In genomic region chr22:17087176-17088131, GRCh38 we compare ENCODE assay signal across 8 cellular contexts. TPM values are rescaled to one million over a fixed set of nuclear protein-coding genes. Genes with fewer than 3 reads are reported as not detected.
DNase-seq lines count a peak whose midpoint lies in the region; ATAC-seq, FAIRE-seq and TF ChIP-seq lines count a peak whose summit lies in the region.

No MANE protein-coding gene starts in this region.

- H3K4me3 ChIP-seq in CD4-positive, alpha-beta memory T cell (ENCODE audit: low read length in 2 of 2): peak overlapping the region; percentile 32 to 58
- no peak overlapping the region for H3K4me3 ChIP-seq in K562

- peaks cover 9% of the 10 kb centered on the region; the same call in 2 of the 3 replicates for H3K79me2 ChIP-seq in K562 (ENCODE audit: control insufficient read depth, insufficient read depth, low read length)

- H2AFZ ChIP-seq in K562 (ENCODE audit: low read depth, low read length): no peak overlapping the region

- H3K27me3 Mint-ChIP-seq in CD4-positive, alpha-beta memory T cell: no peaks in the 10 kb centered on the region

- intact Hi-C loops in CD4-positive, alpha-beta memory T cell (cut with micrococcal nuclease): loop anchor here (2.0 to 5.0 kb wide), 3 partner anchors 19 to 989 kb away; partner anchors contain the start of genes PEX26 and TMEM121B
- intact Hi-C loops in K562 (cut with micrococcal nuclease) (no loop called here), Right ventricle myocardium inferior (cut with DNase I) (loop anchor here (5.0 kb wide), 1 partner anchor 35 kb away; the partner anchor contains the start of gene TMEM121B)

- peaks cover 75% of the 10 kb centered on the region for H3K4me1 ChIP-seq in CD4-positive, alpha-beta memory T cell (ENCODE audit: insufficient read depth, low read length)
- peaks cover 0 to 25% of the 10 kb centered on the region in 2 experiments; a peak in 4 of 5 replicates for H3K4me1 ChIP-seq in K562 (replicated peaks in 1 of 2; ENCODE audit: control insufficient read depth in 2 of 2, insufficient read depth in 2 of 2, low read length in 2 of 2)

- H3K9me3 Mint-ChIP-seq in CD4-positive, alpha-beta memory T cell: peaks cover 0 to 2% (median 0%) of the 10 kb centered on the region in 8 donors

- no peaks in the 10 kb centered on the region for H3K9me1 ChIP-seq in K562 (ENCODE audit: control insufficient read depth, insufficient read depth, low read length)

- TF ChIP-seq EP300 in K562 (IDR thresholded peaks at IDR 0.05; ENCODE audit: low read length): no peak

- BruUV-seq in K562 (replicated peaks; lab: Mats Ljungman, UMichigan): no TSS peak

- peak overlapping the region; percentile 88 to 99 (median 96) for H3K4me3 Mint-ChIP-seq in CD4-positive, alpha-beta memory T cell

- peak; percentile 75 to 83 (median 81) for DNase-seq in CD4-positive, alpha-beta memory T cell
- peak; percentile 94 for DNase-seq in RPMI7951 (ENCODE audit: low read depth)
- DNase-seq in K562 (ENCODE audit: extremely low read depth in 1 of 4, low spot score in 3 of 4): peak in 1 of 4 experiments; percentile 27
- DNase-seq in stimulated activated CD4-positive, alpha-beta T cell treated with anti-CD3 and anti-CD28 coated beads, TNF-alpha, amount 100 ng/mL, for 24 hours (ENCODE audit: low read depth in 3 of 3): peak in 2 of 3 experiments; percentile 19 to 54
- no peak for DNase-seq in amniotic stem cell (lab: John Stamatoyannopoulos, UW)
- DNase-seq in Right ventricle myocardium inferior (ENCODE audit: missing footprints): no peak

- TF ChIP-seq RAD21 in K562 (CRISPR knock-in tag; conservative IDR thresholded peaks at IDR 0.05 in 1 of 2, IDR thresholded peaks at IDR 0.05 in 1 of 2): no peak

- H3K27ac ChIP-seq in CD4-positive, alpha-beta memory T cell (ENCODE audit: low read depth, low read length): peak overlapping the region; percentile 86
- H3K27ac ChIP-seq in K562 (ENCODE audit: extremely low read depth, low read depth, low read length): no peak overlapping the region

- CTCF ChIA-PET in CD4-positive, alpha-beta memory T cell (lab: Charles Lee; ENCODE audit: partially characterized antibody): interaction anchor here (0.7 to 4.2 kb wide), 10 partner anchors 8 to 414 kb away, joined by 3 to 15 read pairs (median 5); no protein-coding TSS in a partner anchor
- CTCF ChIA-PET in K562 (lab: Yijun Ruan, JAX; ENCODE audit: low intra/inter-chr PET ratio): no interaction called here

- no peak for TF ChIP-seq POLR2A in K562 (conservative IDR thresholded peaks at IDR 0.05)

- POLR2A ChIA-PET in CD4-positive, alpha-beta memory T cell (lab: Charles Lee; ENCODE audit: partially characterized antibody): interaction anchor here (0.7 to 6.1 kb wide), 14 partner anchors 9 to 90 kb away, joined by 3 to 75 read pairs (median 5); partner anchors contain the start of genes HDHD5 and TMEM121B
- POLR2A ChIA-PET in K562 (lab: Yijun Ruan, JAX): interaction anchor here (0.8 to 2.3 kb wide), 2 partner anchors 10 kb away, joined by 5 to 8 read pairs; no protein-coding TSS in a partner anchor

- peak; percentile 46 for ATAC-seq in GM21619 (IDR thresholded peaks at IDR 0.05; ENCODE audit: unreplicated experiment)
- no peak for ATAC-seq in K562
- no peak for ATAC-seq in HG03342 (IDR thresholded peaks at IDR 0.05; ENCODE audit: unreplicated experiment)
- no peak for ATAC-seq in Right ventricle myocardium inferior

- no peak for FAIRE-seq in K562 (lab: Jason Lieb, UNC)

- no peaks in the 10 kb centered on the region for H3K36me3 ChIP-seq in CD4-positive, alpha-beta memory T cell (ENCODE audit: insufficient read depth, low read length)
- H3K36me3 ChIP-seq in K562 (ENCODE audit: control insufficient read depth, insufficient read depth, low read length): no peaks in the 10 kb centered on the region

- H3K27me3 ChIP-seq in CD4-positive, alpha-beta memory T cell (ENCODE audit: insufficient read depth, low read length): no peaks in the 10 kb centered on the region
- no peaks in the 10 kb centered on the region for H3K27me3 ChIP-seq in K562 (ENCODE audit: control insufficient read depth in 2 of 2, insufficient read depth in 2 of 2, low read length in 2 of 2)

- H3K9ac ChIP-seq in K562 (ENCODE audit: insufficient read depth in 1 of 2, low read depth in 2 of 2, low read length in 2 of 2): peak overlapping the region in 1 of 2 experiments; percentile 59; a peak in 1 of 4 replicates

- H4K20me1 ChIP-seq in K562 (replicated peaks; ENCODE audit: control insufficient read depth, insufficient read depth, low read length): peaks cover 12% of the 10 kb centered on the region

- in situ Hi-C loops in K562 (cut with MboI): no loop called here

- peaks cover 42 to 78% (median 64%) of the 10 kb centered on the region in 4 donors for H3K4me1 Mint-ChIP-seq in CD4-positive, alpha-beta memory T cell

- 53% methylated on average over 15 of the region's 15 CpGs for WGBS in K562 (ENCODE audit: insufficient coverage, low coverage, missing lambda C conversion rate)

- H3K27ac Mint-ChIP-seq in CD4-positive, alpha-beta memory T cell: peak overlapping the region; percentile 93 to 97 (median 95)

- no peaks in the 10 kb centered on the region for H3K9me3 ChIP-seq in CD4-positive, alpha-beta memory T cell (ENCODE audit: control insufficient read depth in 1 of 2, low read length in 2 of 2)
- no peaks in the 10 kb centered on the region for H3K9me3 ChIP-seq in K562 (replicated peaks; ENCODE audit: control insufficient read depth, insufficient read depth, low read depth, low read length)

- no peak overlapping the region for H3K4me2 ChIP-seq in K562 (ENCODE audit: insufficient read depth, low read length)

- H3K36me3 Mint-ChIP-seq in CD4-positive, alpha-beta memory T cell: peaks cover 7 to 18% of the 10 kb centered on the region in 2 donors

- no peak for TF ChIP-seq CTCF in K562 (IDR thresholded peaks at IDR 0.05 in 2 of 3, conservative IDR thresholded peaks at IDR 0.05 in 1 of 3; ENCODE audit: insufficient read depth in 2 of 3, low read depth in 1 of 3, low read length in 3 of 3)

TF ChIP-seq in K562, 482 proteins besides CTCF, POLR2A, EP300 and RAD21 (continues in another document):
- peak in 1 of 2 experiments; percentile 13; a peak in 1 of 4 replicates for TF ChIP-seq MAZ (CRISPR knock-in tag; conservative IDR thresholded peaks at IDR 0.05 in 1 of 2, IDR thresholded peaks at IDR 0.05 in 1 of 2)
- peak; percentile 83; the same call in 1 of the 2 replicates for TF ChIP-seq ESRRA (IDR thresholded peaks at IDR 0.05; ENCODE audit: borderline replicate concordance, low read depth)
- TF ChIP-seq ARID1B (IDR thresholded peaks at IDR 0.05): 0 out of 2 replicates have a peak, but pooled peaks have one; percentile 40
- TF ChIP-seq ZBTB1 (CRISPR knock-in tag; IDR thresholded peaks at IDR 0.05; ENCODE audit: borderline replicate concordance, low read depth): 0 out of 2 replicates have a peak, but pooled peaks have one; percentile 44
- TF ChIP-seq TAL1 (IDR thresholded peaks at IDR 0.05): peak; percentile 36; the same call in 1 of the 2 replicates
- TF ChIP-seq STAT5B (CRISPR knock-in tag; IDR thresholded peaks at IDR 0.05): no peak

RNA-seq across cellular contexts. Expression of gene IL17RA, which starts 2.7 kb away (rescaled TPM):
- total RNA-seq in CD4-positive, alpha-beta memory T cell: 10 to 100 TPM; 71.6 to 77.2 TPM
- polyA plus RNA-seq in CD4-positive, alpha-beta memory T cell: 10 to 100 TPM; 19.8 to 39.9 TPM
- 4.9 TPM in 2 replicates for total RNA-seq in RPMI7951 (2014; rRNA removed; shearing (Covaris generic))
- total RNA-seq in K562 (2011; cell fraction: chromatin; rRNA removed; ENCODE audit: low replicate concordance): 18.2 and 21.4 TPM in 2 replicates
- 21.4 and 22.8 TPM in 2 replicates for total RNA-seq in K562 (2011; cell fraction: nucleolus; rRNA removed)
- 21.7 and 23.7 TPM in 2 replicates for total RNA-seq in K562 (2011; cell fraction: nucleoplasm; rRNA removed)
- total RNA-seq in K562 (2014; rRNA removed): 4.4 and 6.6 TPM in 2 replicates
- total RNA-seq in K562 (2014; rRNA removed; fragmentation: Illumina TruSeq; extraction: Trizol): 2.1 and 2.8 TPM in 2 replicates
- total RNA-seq in K562 (2015; rRNA removed; fragmentation: Illumina TruSeq; extraction: Trizol): 3.7 and 4.1 TPM in 2 replicates
- 11.4 and 11.8 TPM in 2 replicates for total RNA-seq in K562 (2021)
- polyA plus RNA-seq in K562 (2011; rRNA removed): 6.5 and 7.2 TPM in 2 replicates
- 5.1 and 11.4 TPM in 2 replicates for polyA plus RNA-seq in K562 (2011; cell fraction: cytosol; rRNA removed)
- polyA plus RNA-seq in K562 (2011; cell fraction: nucleus; rRNA removed): 8.8 and 13.0 TPM in 2 replicates
- polyA plus RNA-seq in K562 (2012): 5.1 and 7.5 TPM in 2 replicates
- 3.1 and 3.8 TPM in 2 replicates for polyA plus RNA-seq in K562 (2014; fragmentation: Illumina TruSeq; extraction: Trizol)
- under 1 TPM; 0.17 to 0.21 TPM for polyA plus RNA-seq in K562 (2014; fragmentation: Nextera tagmentation; extraction: Ambion mirVana)
- polyA plus RNA-seq in K562 (2014; rRNA removed): 5.7 and 6.9 TPM in 2 replicates
- polyA minus RNA-seq in K562 (2011; rRNA and poly(A)+ RNA removed): 5.4 and 6.7 TPM in 2 replicates
- polyA minus RNA-seq in K562 (2011; cell fraction: cytosol; rRNA and poly(A)+ RNA removed): 3.1 and 4.1 TPM in 2 replicates
- polyA minus RNA-seq in K562 (2011; cell fraction: nucleus; rRNA and poly(A)+ RNA removed): 7.7 and 10.1 TPM in 2 replicates
- total RNA-seq in Right ventricle myocardium inferior: 10.9 TPM

RNA-seq across cellular contexts. Expression of gene TMEM121B, which starts 33.7 kb away (rescaled TPM):
- total RNA-seq in CD4-positive, alpha-beta memory T cell: under 1 TPM in 1 of 2 experiments, not detected in 1; 0.12 TPM
- not detected for polyA plus RNA-seq in CD4-positive, alpha-beta memory T cell
- not detected in 2 replicates for total RNA-seq in RPMI7951 (2014; rRNA removed; shearing (Covaris generic))
- total RNA-seq in K562 (2011; cell fraction: chromatin; rRNA removed; ENCODE audit: low replicate concordance): 0.09 TPM in 1 of 2 replicates, not detected in the other
- under 0.01 TPM in 1 of 2 replicates, not detected in the other for total RNA-seq in K562 (2011; cell fraction: nucleolus; rRNA removed)
- total RNA-seq in K562 (2011; cell fraction: nucleoplasm; rRNA removed): 0.38 TPM in 1 of 2 replicates, not detected in the other
- total RNA-seq in K562 (2014; rRNA removed) (0.04 TPM in 1 of 2 replicates, not detected in the other), K562 (2014; rRNA removed; fragmentation: Illumina TruSeq; extraction: Trizol) (0.03 TPM in 1 of 2 replicates, not detected in the other), K562 (2015; rRNA removed; fragmentation: Illumina TruSeq; extraction: Trizol) (not detected in 2 replicates), K562 (2021) (0.07 TPM in 2 replicates), Right ventricle myocardium inferior (2.2 TPM)
- polyA plus RNA-seq in K562 (2011; rRNA removed) (not detected in 2 replicates), K562 (2014; fragmentation: Illumina TruSeq; extraction: Trizol) (0.03 TPM in 1 of 2 replicates, not detected in the other), K562 (2014; fragmentation: Nextera tagmentation; extraction: Ambion mirVana) (under 1 TPM in 1 of 2 experiments, not detected in 1; 0.03 TPM), K562 (2014; rRNA removed) (not detected in 2 replicates)
- polyA plus RNA-seq in K562 (2011; cell fraction: cytosol; rRNA removed): not detected in 2 replicates
- polyA plus RNA-seq in K562 (2011; cell fraction: nucleus; rRNA removed): 0.03 TPM in 2 replicates
- polyA plus RNA-seq in K562 (2012): 0.04 TPM in 1 of 2 replicates, not detected in the other
- polyA minus RNA-seq in K562 (2011; rRNA and poly(A)+ RNA removed): not detected in 2 replicates
- polyA minus RNA-seq in K562 (2011; cell fraction: cytosol; rRNA and poly(A)+ RNA removed): not detected in 2 replicates
- polyA minus RNA-seq in K562 (2011; cell fraction: nucleus; rRNA and poly(A)+ RNA removed): not detected in 2 replicates

Comparison
In these comparisons a context has a peak if more than half of its experiments do, and no peak if none do; other contexts are left out.
1. DNase-seq: peak in CD4-positive, alpha-beta memory T cell (5 of 5), RPMI7951 (single experiment) and stimulated activated CD4-positive, alpha-beta T cell treated with anti-CD3 and anti-CD28 coated beads, TNF-alpha, amount 100 ng/mL, for 24 hours (2 of 3); none in amniotic stem cell (single experiment) and Right ventricle myocardium inferior (single experiment).